ENCODE assay signal across 13 cellular contexts in genomic region chr12:34399631-34400422, GRCh38.
A peak's percentile ranks its signal among the peaks of the same experiment; 100 is the strongest.
DNase-seq lines count a peak whose midpoint lies in the region; ATAC-seq and TF ChIP-seq lines count a peak whose summit lies in the region.
"Had no signal": no experiment of that assay in that cellular context is flagged by ENCODE, and none has a peak within 500 bp of the region (broad histone marks: within the 10 kb centered on the region; RNA-seq: fewer than 3 reads in every experiment).

No MANE protein-coding gene starts in this region.

- H3K4me3 ChIP-seq in left lung, result no peak overlapping the region
- H3K4me3 ChIP-seq: gastrocnemius medialis, thoracic aorta had no signal

- ATAC-seq in left lung (no peak), GM21528 (IDR thresholded peaks at IDR 0.05; ENCODE audit: low FRiP score, unreplicated experiment) (no peak)
- ATAC-seq: gastrocnemius medialis had no signal

- H3K4me1 ChIP-seq in left lung, result no peaks in the 10 kb centered on the region
- H3K4me1 ChIP-seq: gastrocnemius medialis had no signal

- peaks cover 0 to 100% of the 10 kb centered on the region in 2 donors for H3K9me3 ChIP-seq in left lung
- H3K9me3 ChIP-seq: gastrocnemius medialis had no signal

- TF ChIP-seq CTCF in left lung (IDR thresholded peaks at IDR 0.05), result no peak
- no peak for TF ChIP-seq CTCF in type B pancreatic cell (conservative IDR thresholded peaks at IDR 0.05)

- no peaks in the 10 kb centered on the region for H3K36me3 Mint-ChIP-seq in type B pancreatic cell
- H3K36me3 Mint-ChIP-seq in immature natural killer cell, result no peaks in the 10 kb centered on the region
- H3K36me3 Mint-ChIP-seq: activated naive CD8-positive, alpha-beta T cell treated with anti-CD3 and anti-CD28 coated beads for 36 hours had no signal

- H3K27ac Mint-ChIP-seq in type B pancreatic cell (no peak overlapping the region), immature natural killer cell (no peak overlapping the region)
- H3K27ac Mint-ChIP-seq: activated naive CD8-positive, alpha-beta T cell treated with anti-CD3 and anti-CD28 coated beads for 36 hours had no signal

- H3K4me3 Mint-ChIP-seq in type B pancreatic cell (no peak overlapping the region), immature natural killer cell (no peak overlapping the region)
- H3K4me3 Mint-ChIP-seq: activated naive CD8-positive, alpha-beta T cell treated with anti-CD3 and anti-CD28 coated beads for 36 hours had no signal

- no peaks in the 10 kb centered on the region for H3K36me3 ChIP-seq in left lung
- H3K36me3 ChIP-seq: gastrocnemius medialis, thoracic aorta had no signal

- peak; percentile 51 for DNase-seq in activated effector memory CD4-positive, alpha-beta T cell treated with anti-CD3 and anti-CD28 coated beads, Interleukin-2, amount 50 U/mL, for 16 hours
- DNase-seq in activated effector memory CD4-positive, alpha-beta T cell treated with Interleukin-2 at 50 U/mL for 16 hours, result no peak
- peak; percentile 7 for DNase-seq in activated naive CD4-positive, alpha-beta T cell treated with anti-CD3 and anti-CD28 coated beads, Interleukin-2, amount 50 U/mL, for 16 hours
- DNase-seq in left lung (peak; percentile 22 to 43), type B pancreatic cell (ENCODE audit: extremely low spot score, unreplicated experiment) (peak; percentile 53), immature natural killer cell (no peak), DMS79 (lab: John Stamatoyannopoulos, UW) (no peak)
- DNase-seq: activated naive CD8-positive, alpha-beta T cell treated with anti-CD3 and anti-CD28 coated beads for 36 hours; NCI-H524 had no signal

- no peaks in the 10 kb centered on the region for H3K9me3 Mint-ChIP-seq in type B pancreatic cell
- H3K9me3 Mint-ChIP-seq in immature natural killer cell, result peaks cover 13 to 45% (median 30%) of the 10 kb centered on the region in 6 donors

- intact Hi-C loops in left lung (cut with DNase I), result no loop called here

- H3K27me3 ChIP-seq in left lung, result no peaks in the 10 kb centered on the region
- H3K27me3 ChIP-seq: gastrocnemius medialis had no signal

- no peak overlapping the region for H3K27ac ChIP-seq in left lung
- H3K27ac ChIP-seq: gastrocnemius medialis, RWPE1, thoracic aorta had no signal

- H3K27me3 Mint-ChIP-seq in type B pancreatic cell (no peaks in the 10 kb centered on the region), immature natural killer cell (ENCODE audit: low read depth in 3 of 3) (peaks cover 0 to 2% (median 0%) of the 10 kb centered on the region in 3 donors)
- H3K27me3 Mint-ChIP-seq: activated naive CD8-positive, alpha-beta T cell treated with anti-CD3 and anti-CD28 coated beads for 36 hours had no signal

- H3K4me1 Mint-ChIP-seq in type B pancreatic cell (ENCODE audit: unreplicated experiment) (no peaks in the 10 kb centered on the region), immature natural killer cell (no peaks in the 10 kb centered on the region)
- H3K4me1 Mint-ChIP-seq: activated naive CD8-positive, alpha-beta T cell treated with anti-CD3 and anti-CD28 coated beads for 36 hours had no signal

Comparison
In these comparisons a context has a peak if more than half of its experiments do, and no peak if none do; other contexts are left out.
1. DNase-seq: peak in activated effector memory CD4-positive, alpha-beta T cell treated with anti-CD3 and anti-CD28 coated beads, Interleukin-2, amount 50 U/mL, for 16 hours (single experiment), activated naive CD4-positive, alpha-beta T cell treated with anti-CD3 and anti-CD28 coated beads, Interleukin-2, amount 50 U/mL, for 16 hours (single experiment), left lung (2 of 2) and type B pancreatic cell (single experiment); none in activated effector memory CD4-positive, alpha-beta T cell treated with Interleukin-2 at 50 U/mL for 16 hours (single experiment), immature natural killer cell (0 of 3) and DMS79 (single experiment).